ENCODE assay signal across 1 cellular context in genomic region chr7:150368884-150369739, GRCh38.
TF ChIP-seq lines count a peak whose summit lies in the region.

No MANE protein-coding gene starts in this region.

TF ChIP-seq in HepG2, 621 proteins besides CTCF, POLR2A, EP300 and RAD21 (continued from another document and continues in another):
- TF ChIP-seq MLXIP (CRISPR knock-in tag; IDR thresholded peaks at IDR 0.05; ENCODE audit: borderline replicate concordance) (no peak), ZSCAN31 (CRISPR knock-in tag; IDR thresholded peaks at IDR 0.05; ENCODE audit: low read depth) (no peak), NR3C1 (CRISPR knock-in tag; IDR thresholded peaks at IDR 0.05) (no peak), ZNF761 (CRISPR knock-in tag; conservative IDR thresholded peaks at IDR 0.05) (no peak; the same call in 1 of the 2 replicates), STAT6 (CRISPR knock-in tag; IDR thresholded peaks at IDR 0.05; ENCODE audit: borderline replicate concordance) (no peak), FIP1L1 (IDR thresholded peaks at IDR 0.05; ENCODE audit: borderline replicate concordance, insufficient read depth, low read depth, low read length) (no peak), TAF15 (IDR thresholded peaks at IDR 0.05; ENCODE audit: low read depth, low read length, poor library complexity, severe bottlenecking) (no peak), ZNF484 (CRISPR knock-in tag; IDR thresholded peaks at IDR 0.05; ENCODE audit: borderline replicate concordance, low read depth) (no peak), ZNF430 (CRISPR knock-in tag; IDR thresholded peaks at IDR 0.05) (no peak; the same call in 1 of the 2 replicates), THRA (CRISPR knock-in tag; IDR thresholded peaks at IDR 0.05; ENCODE audit: borderline replicate concordance) (no peak), U2AF1 (optimal IDR thresholded peaks at IDR 0.05; ENCODE audit: low read depth, low read length) (no peak), LBX2 (CRISPR knock-in tag; IDR thresholded peaks at IDR 0.05; ENCODE audit: borderline replicate concordance) (no peak), NCOA2 (CRISPR knock-in tag; IDR thresholded peaks at IDR 0.05) (no peak), TBL1XR1 (IDR thresholded peaks at IDR 0.05; ENCODE audit: borderline replicate concordance, low read length, partially characterized antibody) (no peak), ELF1 (CRISPR knock-in tag; IDR thresholded peaks at IDR 0.05) (peak; percentile 62), ZBTB49 (CRISPR knock-in tag; IDR thresholded peaks at IDR 0.05; ENCODE audit: borderline replicate concordance) (0 out of 2 replicates have a peak, but pooled peaks have one; percentile 3), ZSCAN9 (CRISPR knock-in tag; IDR thresholded peaks at IDR 0.05; ENCODE audit: borderline replicate concordance) (no peak), ARID2 (CRISPR knock-in tag; IDR thresholded peaks at IDR 0.05; ENCODE audit: borderline replicate concordance) (no peak), ZNF740 (CRISPR knock-in tag; IDR thresholded peaks at IDR 0.05) (peak; percentile 71; the same call in 1 of the 2 replicates), SRY (CRISPR knock-in tag; IDR thresholded peaks at IDR 0.05) (no peak), KDM5A (IDR thresholded peaks at IDR 0.05; ENCODE audit: borderline replicate concordance, low read length) (no peak; the same call in none of the 2 replicates), GATA4 (IDR thresholded peaks at IDR 0.05; ENCODE audit: borderline replicate concordance, low read depth) (no peak), BRD4 (CRISPR knock-in tag; IDR thresholded peaks at IDR 0.05) (peak; percentile 2; the same call in 1 of the 2 replicates), ZNF432 (CRISPR knock-in tag; IDR thresholded peaks at IDR 0.05; ENCODE audit: borderline replicate concordance) (no peak), ZNF570 (CRISPR knock-in tag; IDR thresholded peaks at IDR 0.05; ENCODE audit: borderline replicate concordance) (no peak), ZNF124 (CRISPR knock-in tag; IDR thresholded peaks at IDR 0.05) (no peak), YY1 (IDR thresholded peaks at IDR 0.05; ENCODE audit: insufficient read depth, insufficient replicate concordance, low read depth, low read length) (peak; percentile 19), ELF3 (CRISPR knock-in tag; IDR thresholded peaks at IDR 0.05) (no peak), SMC3 (IDR thresholded peaks at IDR 0.05; ENCODE audit: low read length) (no peak), E2F2 (CRISPR knock-in tag; IDR thresholded peaks at IDR 0.05; ENCODE audit: borderline replicate concordance) (no peak), ZFP62 (CRISPR knock-in tag; IDR thresholded peaks at IDR 0.05) (no peak), ZNF710 (CRISPR knock-in tag; IDR thresholded peaks at IDR 0.05; ENCODE audit: borderline replicate concordance) (no peak), ZNF281 (CRISPR knock-in tag; IDR thresholded peaks at IDR 0.05; ENCODE audit: borderline replicate concordance) (peak; percentile 75), ZSCAN30 (CRISPR knock-in tag; IDR thresholded peaks at IDR 0.05) (no peak), ZNF513 (CRISPR knock-in tag; conservative IDR thresholded peaks at IDR 0.05) (no peak), MED13 (CRISPR knock-in tag; IDR thresholded peaks at IDR 0.05) (no peak; the same call in 1 of the 2 replicates), ZFP90 (CRISPR knock-in tag; IDR thresholded peaks at IDR 0.05; ENCODE audit: borderline replicate concordance) (peak; percentile 33; the same call in 1 of the 2 replicates), ZNF792 (CRISPR knock-in tag; IDR thresholded peaks at IDR 0.05) (no peak), ZBTB44 (CRISPR knock-in tag; IDR thresholded peaks at IDR 0.05) (no peak)
